Comparison of ENCODE assay signal across 9 cellular contexts in genomic region chr19:56112313-56112709, GRCh38. TPM values are rescaled to one million over a fixed set of nuclear protein-coding genes. Genes with fewer than 3 reads are reported as not detected.
DNase-seq lines count a peak whose midpoint lies in the region; ATAC-seq and TF ChIP-seq lines count a peak whose summit lies in the region.
"Had no signal": no experiment of that assay in that cellular context is flagged by ENCODE, and none has a peak within 500 bp of the region (broad histone marks: within the 10 kb centered on the region; RNA-seq: fewer than 3 reads in every experiment).

No MANE protein-coding gene starts in this region.

- no peak overlapping the region for H2AFZ ChIP-seq in OCI-LY3 (ENCODE audit: low read depth, low read length)

- no peak for DNase-seq in activated naive CD4-positive, alpha-beta T cell treated with anti-CD3 and anti-CD28 coated beads, Interleukin-2, amount 50 U/mL, for 16 hours
- no peak for DNase-seq in glutamatergic neuron
- DNase-seq in HUDEP-2 (lab: John Stamatoyannopoulos, UW; ENCODE audit: unreplicated experiment in 76 of 76) = no peak
- no peak for DNase-seq in HuH-7 (ENCODE audit: low spot score)
- DNase-seq: BE2C had no signal

- peak overlapping the region; percentile 67 for H3K9ac ChIP-seq in OCI-LY3 (ENCODE audit: low read length)

- H3K9me3 Mint-ChIP-seq in activated naive CD4-positive, alpha-beta T cell treated with anti-CD3 and anti-CD28 coated beads, Interleukin-2, amount 50 U/mL, for 24 hours = no peaks in the 10 kb centered on the region
- peaks cover 15% of the 10 kb centered on the region for H3K9me3 Mint-ChIP-seq in glutamatergic neuron (ENCODE audit: unreplicated experiment)

- H3K4me2 ChIP-seq in OCI-LY3 (ENCODE audit: low read length) = peak overlapping the region; percentile 96

- peaks cover 100% of the 10 kb centered on the region for H3K79me2 ChIP-seq in OCI-LY3 (ENCODE audit: low read length)

- peaks cover 23% of the 10 kb centered on the region for H4K20me1 ChIP-seq in OCI-LY3 (ENCODE audit: insufficient read depth, low read length)

- TF ChIP-seq CTCF in OCI-LY3 (IDR thresholded peaks at IDR 0.05; ENCODE audit: low read depth, low read length) = no peak
- no peak for TF ChIP-seq CTCF in glutamatergic neuron (IDR thresholded peaks at IDR 0.05; ENCODE audit: partially characterized antibody, unreplicated experiment)

- H3K4me1 ChIP-seq in OCI-LY3 (ENCODE audit: low read length) = peaks cover 54% of the 10 kb centered on the region
- H3K4me1 ChIP-seq: BE2C had no signal

- H3K4me3 Mint-ChIP-seq in activated naive CD4-positive, alpha-beta T cell treated with anti-CD3 and anti-CD28 coated beads, Interleukin-2, amount 50 U/mL, for 24 hours = no peak overlapping the region
- peak overlapping the region; percentile 78 for H3K4me3 Mint-ChIP-seq in glutamatergic neuron (ENCODE audit: unreplicated experiment)

- peak overlapping the region; percentile 89 for H3K27ac ChIP-seq in OCI-LY3 (ENCODE audit: low read length)
- H3K27ac ChIP-seq in temporal lobe (ENCODE audit: low read depth, low read length) = peak overlapping the region; percentile 31

- H3K27me3 ChIP-seq in OCI-LY3 (ENCODE audit: low read depth, low read length) = no peaks in the 10 kb centered on the region
- H3K27me3 ChIP-seq: BE2C had no signal

- H3K36me3 ChIP-seq in OCI-LY3 (replicated peaks; ENCODE audit: low read depth, low read length) = peaks cover 12% of the 10 kb centered on the region

- H3K27me3 Mint-ChIP-seq in activated naive CD4-positive, alpha-beta T cell treated with anti-CD3 and anti-CD28 coated beads, Interleukin-2, amount 50 U/mL, for 24 hours = no peaks in the 10 kb centered on the region
- H3K27me3 Mint-ChIP-seq in glutamatergic neuron (ENCODE audit: unreplicated experiment) = peaks cover 9% of the 10 kb centered on the region

- no peaks in the 10 kb centered on the region for H3K9me3 ChIP-seq in OCI-LY3 (ENCODE audit: insufficient read depth, low read length)
- H3K9me3 ChIP-seq: BE2C had no signal

- ATAC-seq in HG03175 (IDR thresholded peaks at IDR 0.05; ENCODE audit: unreplicated experiment) = no peak

- peak overlapping the region; percentile 74 for H3K4me3 ChIP-seq in OCI-LY3 (ENCODE audit: low read length)

- peak overlapping the region; percentile 51 for H3K27ac Mint-ChIP-seq in activated naive CD4-positive, alpha-beta T cell treated with anti-CD3 and anti-CD28 coated beads, Interleukin-2, amount 50 U/mL, for 24 hours
- peak overlapping the region; percentile 79 for H3K27ac Mint-ChIP-seq in glutamatergic neuron (ENCODE audit: unreplicated experiment)

- H3K36me3 Mint-ChIP-seq in activated naive CD4-positive, alpha-beta T cell treated with anti-CD3 and anti-CD28 coated beads, Interleukin-2, amount 50 U/mL, for 24 hours = no peaks in the 10 kb centered on the region
- no peaks in the 10 kb centered on the region for H3K36me3 Mint-ChIP-seq in glutamatergic neuron (ENCODE audit: unreplicated experiment)

- peaks cover 62% of the 10 kb centered on the region for H3K4me1 Mint-ChIP-seq in activated naive CD4-positive, alpha-beta T cell treated with anti-CD3 and anti-CD28 coated beads, Interleukin-2, amount 50 U/mL, for 24 hours
- H3K4me1 Mint-ChIP-seq in glutamatergic neuron (ENCODE audit: low read depth, unreplicated experiment) = peaks cover 50% of the 10 kb centered on the region

RNA-seq across cellular contexts. Expression of gene ZNF787, which starts 8.8 kb away (rescaled TPM):
- total RNA-seq in glutamatergic neuron (ENCODE audit: unreplicated experiment) = 59.7 TPM
- total RNA-seq in temporal lobe = 10.1 TPM

RNA-seq across cellular contexts. Expression of gene ZNF444, which starts 28.8 kb away (rescaled TPM):
- total RNA-seq in glutamatergic neuron (ENCODE audit: unreplicated experiment) (56.9 TPM), temporal lobe (14.3 TPM)
